Comparison of ENCODE assay signal across 18 cellular contexts in the genomic region with DNA sequence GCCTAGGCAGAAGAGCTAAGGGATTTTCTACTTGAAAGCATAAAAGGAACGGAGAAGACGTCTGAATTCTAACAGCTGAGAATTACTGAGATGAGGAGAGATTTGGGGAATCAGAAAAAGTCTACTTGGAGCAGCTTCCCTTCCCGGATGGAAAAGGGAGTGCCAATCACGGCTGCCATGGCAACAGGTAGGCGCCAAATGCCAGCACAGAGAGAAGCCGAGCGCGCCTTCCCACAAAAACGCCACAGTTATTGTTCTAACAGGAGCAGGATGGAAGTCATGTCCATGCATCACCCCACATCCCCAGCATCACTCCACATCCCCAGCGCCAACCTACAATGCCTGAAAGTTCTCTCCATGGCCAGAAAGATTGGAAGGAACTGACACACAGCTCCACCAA.
"Had no signal": no experiment of that assay in that cellular context is flagged by ENCODE, and none has a peak within 500 bp of the region (broad histone marks: within the 10 kb centered on the region; RNA-seq: fewer than 3 reads in every experiment).

No MANE protein-coding gene starts in this region.

- H3K27me3 Mint-ChIP-seq: activated CD4-positive, alpha-beta T cell treated with anti-CD3 and anti-CD28 coated beads, Interleukin-2, amount 10 ng/mL, durations not matched to agents 24 days and 14 days had no signal

- ATAC-seq: activated CD8-positive, alpha-beta T cell treated with anti-CD3 and anti-CD28 coated beads for 36 hours; activated T-helper 17 cell treated with anti-CD3 and anti-CD28 coated beads, Interleukin-2, amount 50 U/mL, for 72 hours; left ventricle myocardium superior; mucosa of descending colon; stimulated activated naive B cell treated with anti-CD40 and anti-IgM and Interleukin-4, amounts not matched to agents 10 μg/mL and 1 μg/mL and 100 μg/mL, for 72 hours had no signal

- H3K4me3 ChIP-seq: mucosa of descending colon, spleen had no signal

- H3K4me1 Mint-ChIP-seq: activated CD4-positive, alpha-beta T cell treated with anti-CD3 and anti-CD28 coated beads, Interleukin-2, amount 10 ng/mL, durations not matched to agents 24 days and 14 days; activated naive CD8-positive, alpha-beta T cell treated with anti-CD3 and anti-CD28 coated beads for 36 hours; activated T-helper 17 cell treated with anti-CD3 and anti-CD28 coated beads, Interleukin-2, amount 50 U/mL, for 72 hours; naive B cell; stimulated activated naive B cell treated with anti-CD40 and anti-IgM and Interleukin-4, amounts not matched to agents 10 μg/mL and 1 μg/mL and 100 μg/mL, for 72 hours had no signal

- H3K9me3 Mint-ChIP-seq: activated CD4-positive, alpha-beta T cell treated with anti-CD3 and anti-CD28 coated beads, Interleukin-2, amount 10 ng/mL, durations not matched to agents 24 days and 14 days; activated T-helper 17 cell treated with anti-CD3 and anti-CD28 coated beads, Interleukin-2, amount 50 U/mL, for 72 hours had no signal

- H3K27ac Mint-ChIP-seq: activated CD4-positive, alpha-beta T cell treated with anti-CD3 and anti-CD28 coated beads, Interleukin-2, amount 10 ng/mL, durations not matched to agents 24 days and 14 days; activated CD8-positive, alpha-beta T cell treated with anti-CD3 and anti-CD28 coated beads for 36 hours; activated naive CD8-positive, alpha-beta T cell treated with anti-CD3 and anti-CD28 coated beads for 36 hours; activated T-helper 17 cell treated with anti-CD3 and anti-CD28 coated beads, Interleukin-2, amount 50 U/mL, for 72 hours; stimulated activated naive B cell treated with anti-CD40 and anti-IgM and Interleukin-4, amounts not matched to agents 10 μg/mL and 1 μg/mL and 100 μg/mL, for 72 hours had no signal

- H3K36me3 ChIP-seq: neutrophil, spleen had no signal

- H3K4me1 ChIP-seq: spleen had no signal

- H3K9me3 ChIP-seq: neutrophil had no signal

- H3K4me3 Mint-ChIP-seq: activated CD4-positive, alpha-beta T cell treated with anti-CD3 and anti-CD28 coated beads, Interleukin-2, amount 10 ng/mL, durations not matched to agents 24 days and 14 days; activated CD8-positive, alpha-beta T cell treated with anti-CD3 and anti-CD28 coated beads for 36 hours; activated naive CD8-positive, alpha-beta T cell treated with anti-CD3 and anti-CD28 coated beads for 36 hours; activated T-helper 17 cell treated with anti-CD3 and anti-CD28 coated beads, Interleukin-2, amount 50 U/mL, for 72 hours; naive B cell; stimulated activated naive B cell treated with anti-CD40 and anti-IgM and Interleukin-4, amounts not matched to agents 10 μg/mL and 1 μg/mL and 100 μg/mL, for 72 hours had no signal

- H3K27ac ChIP-seq: neutrophil, spleen had no signal

- H3K36me3 Mint-ChIP-seq: activated naive CD8-positive, alpha-beta T cell treated with anti-CD3 and anti-CD28 coated beads for 36 hours; stimulated activated naive B cell treated with anti-CD40 and anti-IgM and Interleukin-4, amounts not matched to agents 10 μg/mL and 1 μg/mL and 100 μg/mL, for 72 hours had no signal

- DNase-seq: activated CD4-positive, alpha-beta T cell treated with anti-CD3 and anti-CD28 coated beads, Interleukin-2, amount 10 ng/mL, durations not matched to agents 24 days and 14 days; activated CD8-positive, alpha-beta T cell treated with anti-CD3 and anti-CD28 coated beads for 36 hours; activated naive CD4-positive, alpha-beta T cell; activated naive CD8-positive, alpha-beta T cell treated with anti-CD3 and anti-CD28 coated beads for 36 hours; activated T-cell treated with anti-CD3 and anti-CD28 coated beads, Interleukin-2, amount 50 U/mL, for 1 hour; amniotic stem cell; dermis blood vessel endothelial cell; foreskin melanocyte; left ventricle myocardium superior; mesenchymal stem cell; mucosa of descending colon; naive B cell; spleen; stimulated activated naive B cell treated with anti-CD40 and anti-IgM and Interleukin-4, amounts not matched to agents 10 μg/mL and 1 μg/mL and 100 μg/mL, for 72 hours; T-helper 1 cell; T-helper 9 cell had no signal
